8 cellular contexts compared by ENCODE assay signal in genomic region chr1:6785318-6785712, GRCh38. TPM values are rescaled to one million over a fixed set of nuclear protein-coding genes. Genes with fewer than 3 reads are reported as not detected.
DNase-seq lines count a peak whose midpoint lies in the region; ATAC-seq and TF ChIP-seq lines count a peak whose summit lies in the region.

Gene CAMTA1, plus strand, starts transcription at chr1:6785454. Its CDS starts 77 bp downstream, at chr1:6785531.

- TF ChIP-seq CTCF in GM12865 (IDR thresholded peaks at IDR 0.05; ENCODE audit: insufficient read depth, low read depth, low read length, missing control alignments): no peak
- no peak for TF ChIP-seq CTCF in activated B cell treated with CpG ODN at 0.5 μM for 24 hours (IDR thresholded peaks at IDR 0.05)
- no peak for TF ChIP-seq CTCF in prostate gland (IDR thresholded peaks at IDR 0.05)

- peaks cover 55% of the 10 kb centered on the region for H3K4me1 Mint-ChIP-seq in activated B cell treated with CpG ODN at 0.5 μM for 24 hours

- H3K4me1 ChIP-seq in prostate gland (replicated peaks): peaks cover 5% of the 10 kb centered on the region

- peak within 1 kb of the TSS; percentile 82 for H3K4me3 ChIP-seq in GM12865 (ENCODE audit: low read depth, low read length)
- peak within 1 kb of the TSS; percentile 88 to 90 for H3K4me3 ChIP-seq in prostate gland

- H3K9me3 Mint-ChIP-seq in activated B cell treated with CpG ODN at 0.5 μM for 24 hours: no peaks in the 10 kb centered on the region

- ATAC-seq in HG02885 (IDR thresholded peaks at IDR 0.05; ENCODE audit: poor library complexity, unreplicated experiment) (peak; percentile 77), activated B cell treated with CpG ODN at 0.5 μM for 24 hours (ENCODE audit: low read depth) (no peak)

- H3K9me3 ChIP-seq in prostate gland: no peaks in the 10 kb centered on the region

- peak within 1 kb of the TSS; percentile 93 for H3K27ac Mint-ChIP-seq in activated B cell treated with CpG ODN at 0.5 μM for 24 hours

- H3K27ac ChIP-seq in prostate gland: peak within 1 kb of the TSS; percentile 98 to 99

- POLR2A ChIA-PET in activated B cell treated with CpG ODN at 0.5 μM for 24 hours (lab: Charles Lee): interaction anchor here (0.7 to 3.9 kb wide), 16 partner anchors 10 to 793 kb away, joined by 3 to 36 read pairs (median 6); partner anchors contain the start of genes DNAJC11, KLHL21, NOL9 and NPHP4

- no peak for DNase-seq in GM12865 (ENCODE audit: low read depth)
- peak; percentile 98 for DNase-seq in activated B cell treated with CpG ODN at 0.5 μM for 24 hours
- no peak for DNase-seq in glomerular endothelial cell (ENCODE audit: extremely low read depth, low read depth, low spot score)
- no peak for DNase-seq in prostate gland (ENCODE audit: low spot score)
- no peak for DNase-seq in germinal center (ENCODE audit: low spot score)
- DNase-seq in middle frontal gyrus (ENCODE audit: extremely low spot score, low spot score): no peak
- DNase-seq in GM03348 (ENCODE audit: low spot score): no peak

- H3K36me3 ChIP-seq in prostate gland: no peaks in the 10 kb centered on the region

- intact Hi-C loops in activated B cell treated with CpG ODN at 0.5 μM for 24 hours (cut with micrococcal nuclease) (loop anchor here (1.0 to 10.0 kb wide), 8 partner anchors 15 to 919 kb away; partner anchors contain the start of genes DNAJC11, KLHL21, NOL9 and TAS1R1), prostate gland (cut with DNase I) (no loop called here)

- H3K27me3 ChIP-seq in prostate gland (replicated peaks; ENCODE audit: insufficient read depth): no peaks in the 10 kb centered on the region

- H3K27me3 Mint-ChIP-seq in activated B cell treated with CpG ODN at 0.5 μM for 24 hours: no peaks in the 10 kb centered on the region

- peaks cover 21% of the 10 kb centered on the region for H3K36me3 Mint-ChIP-seq in activated B cell treated with CpG ODN at 0.5 μM for 24 hours (ENCODE audit: low read depth)

- CTCF ChIA-PET in activated B cell treated with CpG ODN at 0.5 μM for 24 hours (lab: Charles Lee): interaction anchor here (1.0 to 1.3 kb wide), 2 partner anchors 105 to 295 kb away, joined by 3 read pairs; no protein-coding TSS in a partner anchor

- peak within 1 kb of the TSS; percentile 96 for H3K4me3 Mint-ChIP-seq in activated B cell treated with CpG ODN at 0.5 μM for 24 hours

- under 1% methylated on average over 23 of the region's 67 CpGs for WGBS in prostate gland

- TF ChIP-seq POLR2A in prostate gland (IDR thresholded peaks at IDR 0.05): peak; percentile 42

RNA-seq across cellular contexts. Expression of gene CAMTA1, which starts in this region (rescaled TPM):
- total RNA-seq in activated B cell treated with CpG ODN at 0.5 μM for 24 hours (49.8 and 50.8 TPM in 2 replicates), glomerular endothelial cell (85.4 and 111 TPM in 2 replicates), prostate gland (100 to 1,000 TPM; 100 to 102 TPM)
